ENCODE assay signal across 24 cellular contexts in the genomic region with DNA sequence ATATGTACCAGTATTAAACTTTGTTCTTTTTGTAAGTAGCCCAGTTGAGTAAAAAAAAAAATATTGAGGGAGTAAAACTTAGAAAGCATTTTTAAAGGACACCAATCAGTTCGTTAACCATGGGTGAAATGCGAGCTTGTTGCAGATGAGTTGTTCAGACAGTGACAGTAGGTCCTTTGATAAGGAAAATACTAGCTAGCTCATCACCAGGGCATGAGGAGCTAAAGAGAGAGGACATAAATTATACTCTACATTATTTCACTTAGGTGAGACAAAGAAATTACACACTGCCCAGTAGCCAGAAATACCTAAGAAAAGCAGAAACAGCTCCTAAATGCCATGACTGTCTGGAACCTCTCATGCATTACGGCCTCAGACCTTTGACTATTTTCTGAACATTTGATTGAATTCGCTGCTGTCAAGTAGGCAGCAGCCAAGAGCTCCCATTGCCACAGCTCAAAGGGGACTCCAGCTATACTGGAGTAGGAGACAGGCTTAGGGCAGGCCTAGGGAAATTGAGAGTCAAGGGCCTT.
"Had no signal": no experiment of that assay in that cellular context is flagged by ENCODE, and none has a peak within 500 bp of the region (broad histone marks: within the 10 kb centered on the region; RNA-seq: fewer than 3 reads in every experiment).

No MANE protein-coding gene starts in this region.

- H2AFZ ChIP-seq: neural progenitor cell had no signal

- ATAC-seq: activated CD4-positive, CD25-positive, alpha-beta regulatory T cell treated with anti-CD3 and anti-CD28 coated beads, Interleukin-2, amount 50 U/mL, for 24 hours; activated naive CD8-positive, alpha-beta T cell treated with anti-CD3 and anti-CD28 coated beads, Interleukin-2, amount 50 U/mL, for 24 hours; effector memory CD8-positive, alpha-beta T cell; heart left ventricle; left cardiac atrium; upper lobe of right lung had no signal

- DNase-seq: activated CD4-positive, alpha-beta T cell treated with anti-CD3 and anti-CD28 coated beads, Interleukin-2, amount 50 U/mL, for 4 hours; activated naive CD4-positive, alpha-beta T cell treated with anti-CD3 and anti-CD28 coated beads for 36 hours; activated naive CD8-positive, alpha-beta T cell treated with anti-CD3 and anti-CD28 coated beads, Interleukin-2, amount 50 U/mL, for 24 hours; activated T-cell treated with anti-CD3 and anti-CD28 coated beads for 4 hours; cerebellar nuclear complex; effector memory CD8-positive, alpha-beta T cell; foreskin melanocyte; heart left ventricle; immature natural killer cell; left cardiac atrium; ovary; stimulated activated CD4-positive, alpha-beta T cell treated with anti-CD3 and anti-CD28 coated beads, Interleukin-1b, Interleukin-23, amount 100 ng/mL, for 48 hours; stomach; T-helper 9 cell; testis; upper lobe of right lung had no signal

- H3K4me3 ChIP-seq: ascending aorta, breast epithelium, heart left ventricle, lung, neural progenitor cell, ovary, stomach, testis, upper lobe of right lung had no signal

- H3K36me3 ChIP-seq: ascending aorta, breast epithelium, heart left ventricle, neural progenitor cell, ovary, stomach, upper lobe of right lung had no signal

- H3K27ac ChIP-seq: ascending aorta, breast epithelium, heart left ventricle, neural progenitor cell, ovary, stomach, testis, upper lobe of right lung had no signal

- H3K9me3 Mint-ChIP-seq: activated naive CD8-positive, alpha-beta T cell treated with anti-CD3 and anti-CD28 coated beads, Interleukin-2, amount 50 U/mL, for 24 hours; effector memory CD8-positive, alpha-beta T cell; immature natural killer cell; mesothelial cell of epicardium had no signal

- H3K9me3 ChIP-seq: ascending aorta, breast epithelium, heart left ventricle, ovary, stomach, testis, upper lobe of right lung had no signal

- H3K4me1 ChIP-seq: testis had no signal

- H3K36me3 Mint-ChIP-seq: immature natural killer cell, mesothelial cell of epicardium, neural progenitor cell had no signal

- H3K4me2 ChIP-seq: neural progenitor cell had no signal

- H3K27me3 Mint-ChIP-seq: activated naive CD8-positive, alpha-beta T cell treated with anti-CD3 and anti-CD28 coated beads, Interleukin-2, amount 50 U/mL, for 24 hours; dendritic cell treated with granulocyte-macrophage colony-stimulating factor and Interleukin-4, amounts not matched to agents 40 ng/mL and 50 ng/mL, for 4 days; effector memory CD8-positive, alpha-beta T cell had no signal

- H3K27ac Mint-ChIP-seq: activated naive CD4-positive, alpha-beta T cell treated with anti-CD3 and anti-CD28 coated beads for 36 hours; activated naive CD8-positive, alpha-beta T cell treated with anti-CD3 and anti-CD28 coated beads, Interleukin-2, amount 50 U/mL, for 24 hours; activated T-helper 2 cell treated with anti-CD3 and anti-CD28 coated beads, Interferon-gamma antibody, Interleukin-2, Interleukin-4, amounts not matched to agents 10 μg/mL and 5 μg/mL and 100 μg/mL, durations not matched to agents 14 hours and 24 hours and 36 hours; mesothelial cell of epicardium had no signal

- H3K4me3 Mint-ChIP-seq: activated naive CD4-positive, alpha-beta T cell treated with anti-CD3 and anti-CD28 coated beads for 36 hours; activated naive CD8-positive, alpha-beta T cell treated with anti-CD3 and anti-CD28 coated beads, Interleukin-2, amount 50 U/mL, for 24 hours; dendritic cell treated with granulocyte-macrophage colony-stimulating factor and Interleukin-4, amounts not matched to agents 40 ng/mL and 50 ng/mL, for 4 days; effector memory CD8-positive, alpha-beta T cell; immature natural killer cell; mesothelial cell of epicardium; neural progenitor cell had no signal
